ENCODE assay signal across 7 cellular contexts in the genomic region with DNA sequence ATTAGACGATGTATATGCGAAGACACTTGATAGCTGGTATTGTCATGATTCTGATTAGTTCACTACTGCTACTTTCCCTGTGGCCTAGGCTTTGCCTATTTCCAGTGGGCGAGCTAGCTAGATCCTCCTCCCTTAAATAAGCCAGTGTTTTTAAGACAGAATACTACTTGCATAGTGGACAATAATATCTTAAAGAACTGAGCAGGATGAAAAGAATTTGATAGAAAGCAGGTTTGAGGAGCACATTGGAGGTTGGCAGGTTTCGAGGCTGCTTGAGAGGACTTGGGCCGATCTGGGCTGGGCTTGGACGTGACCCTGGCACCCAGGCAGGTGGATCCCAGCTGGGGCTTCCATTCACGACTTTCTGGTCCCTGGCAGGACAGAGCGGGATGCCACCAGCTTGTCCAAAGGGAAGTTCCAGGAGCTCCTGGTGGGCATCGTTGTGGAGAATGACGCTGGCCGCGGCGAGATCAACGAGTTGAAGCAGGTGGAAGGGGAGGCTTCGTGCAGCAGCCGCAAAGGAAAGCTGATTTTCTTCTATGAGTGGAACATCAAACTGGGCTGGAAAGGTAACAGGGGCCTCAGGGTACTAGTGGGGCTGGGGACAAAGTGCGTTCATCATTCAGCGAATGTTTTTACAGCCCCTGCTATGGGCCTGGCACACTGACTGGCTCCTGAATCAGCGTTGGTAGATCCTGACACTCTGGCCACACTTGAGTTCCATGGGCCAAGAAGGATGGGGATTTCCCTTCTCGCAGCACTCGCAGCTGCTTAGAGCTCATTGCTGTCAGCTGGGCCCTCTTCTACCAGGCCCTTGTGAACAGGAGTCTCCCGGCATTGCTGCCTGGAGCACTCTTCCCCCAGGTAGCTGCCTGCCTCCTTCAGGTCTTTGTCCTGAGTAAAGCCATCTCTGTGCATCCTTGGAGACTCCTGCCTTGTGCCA. TPM values are rescaled to one million over a fixed set of nuclear protein-coding genes. Genes with fewer than 3 reads are reported as not detected.
DNase-seq lines count a peak whose midpoint lies in the region; FAIRE-seq and TF ChIP-seq lines count a peak whose summit lies in the region.

No MANE protein-coding gene starts in this region.

- H3K27me3 ChIP-seq in SU-DHL-6 (ENCODE audit: low read length) (no peaks in the 10 kb centered on the region), skeletal muscle satellite cell (ENCODE audit: control insufficient read depth, insufficient read depth, low read length) (no peaks in the 10 kb centered on the region), WERI-Rb-1 (ENCODE audit: insufficient read depth, low read depth, severe bottlenecking) (no peaks in the 10 kb centered on the region)

- peak overlapping the region; percentile 98 for H3K9ac ChIP-seq in SU-DHL-6 (ENCODE audit: low read length)
- H3K9ac ChIP-seq in skeletal muscle satellite cell (ENCODE audit: low read depth, low read length) = peak overlapping the region; percentile 94

- CTCF ChIA-PET in HEK293T (lab: Yijun Ruan, JAX) = no interaction called here

- DNase-seq in GM19239 (ENCODE audit: insufficient read length, low spot score) = peak; percentile 19
- peak; percentile 24 for DNase-seq in fibroblast of gingiva (ENCODE audit: low read depth)
- DNase-seq in NCI-H1417 treated with DMSO at 0.1 percent for 48 hours (lab: John Stamatoyannopoulos, UW) = no peak
- DNase-seq in HEK293T (ENCODE audit: extremely low spot score) = no peak
- no peak for DNase-seq in WERI-Rb-1

- H3K9me2 ChIP-seq in SU-DHL-6 (replicated peaks; ENCODE audit: insufficient read depth, low read length) = no peaks in the 10 kb centered on the region

- peaks cover 49% of the 10 kb centered on the region for H3K4me1 ChIP-seq in skeletal muscle satellite cell (ENCODE audit: control insufficient read depth, insufficient read depth, low read length)

- no peak overlapping the region for H2AFZ ChIP-seq in SU-DHL-6 (ENCODE audit: low read depth, low read length, severe bottlenecking)

- peak overlapping the region; percentile 76 for H3K4me2 ChIP-seq in SU-DHL-6 (ENCODE audit: low read depth, low read length, poor library complexity, severe bottlenecking)
- H3K4me2 ChIP-seq in skeletal muscle satellite cell (ENCODE audit: low read length) = peak overlapping the region; percentile 96

- H3K4me3 ChIP-seq in SU-DHL-6 (ENCODE audit: insufficient read depth, low read length, poor library complexity, severe bottlenecking) (peak overlapping the region; percentile 76), skeletal muscle satellite cell (ENCODE audit: low read length) (peak overlapping the region; percentile 91), WERI-Rb-1 (ENCODE audit: low read depth, low read length) (no peak overlapping the region)

- H3K36me3 ChIP-seq in SU-DHL-6 (ENCODE audit: low read length) (peaks cover 9% of the 10 kb centered on the region), skeletal muscle satellite cell (ENCODE audit: insufficient read depth, low read length) (peaks cover 31% of the 10 kb centered on the region), WERI-Rb-1 (peaks cover 49% of the 10 kb centered on the region)

- peaks cover 10% of the 10 kb centered on the region; the same call in 1 of the 2 replicates for H3F3A ChIP-seq in SU-DHL-6 (ENCODE audit: insufficient read depth)

- no peak overlapping the region for H3K27ac ChIP-seq in SU-DHL-6 (ENCODE audit: low read depth, low read length)
- H3K27ac ChIP-seq in WERI-Rb-1 = no peak overlapping the region

- no peaks in the 10 kb centered on the region for H3K79me2 ChIP-seq in SU-DHL-6 (ENCODE audit: insufficient read depth, low read length)

- H3K9me3 ChIP-seq in SU-DHL-6 (ENCODE audit: insufficient read depth, low read length) (no peaks in the 10 kb centered on the region), skeletal muscle satellite cell (replicated peaks; ENCODE audit: low read length) (no peaks in the 10 kb centered on the region), WERI-Rb-1 (ENCODE audit: severe bottlenecking) (peaks cover 3% of the 10 kb centered on the region)

- no peak for FAIRE-seq in GM19239 (lab: Jason Lieb, UNC)

- TF ChIP-seq CTCF in SU-DHL-6 (IDR thresholded peaks at IDR 0.05; ENCODE audit: insufficient read depth, low read length, poor library complexity, severe bottlenecking) = no peak
- no peak for TF ChIP-seq CTCF in WERI-Rb-1 (IDR thresholded peaks at IDR 0.05; ENCODE audit: low read depth, low read length)

- no peaks in the 10 kb centered on the region for H4K20me1 ChIP-seq in SU-DHL-6 (ENCODE audit: low read depth, low read length)

- POLR2A ChIA-PET in HEK293T (lab: Yijun Ruan, JAX) = interaction anchor here (0.7 to 2.1 kb wide), 5 partner anchors 10 to 719 kb away, joined by 3 to 7 read pairs (median 3); no protein-coding TSS in a partner anchor

TF ChIP-seq in HEK293T, 16 proteins besides CTCF, POLR2A, EP300 and RAD21:
- TF ChIP-seq ELF4 (IDR thresholded peaks at IDR 0.05) (no peak), FOXA1 (IDR thresholded peaks at IDR 0.05) (no peak), SP1 (IDR thresholded peaks at IDR 0.05) (no peak), PKNOX1 (IDR thresholded peaks at IDR 0.05) (no peak), ZNF384 (IDR thresholded peaks at IDR 0.05) (no peak), NFRKB (IDR thresholded peaks at IDR 0.05) (no peak), HDGF (IDR thresholded peaks at IDR 0.05; ENCODE audit: borderline replicate concordance) (no peak), BHLHE40 (IDR thresholded peaks at IDR 0.05; ENCODE audit: borderline replicate concordance) (no peak), ARNT (IDR thresholded peaks at IDR 0.05) (no peak)

RNA-seq across cellular contexts. Expression of gene C2orf74, which starts 16.9 kb away (rescaled TPM):
- total RNA-seq in skeletal muscle satellite cell (2012; rRNA removed) = 9.0 and 10.1 TPM in 2 replicates

Comparison
In these comparisons a context has a peak if more than half of its experiments do, and no peak if none do; other contexts are left out.
1. DNase-seq: peak in GM19239 (single experiment) and fibroblast of gingiva (single experiment); none in NCI-H1417 treated with DMSO at 0.1 percent for 48 hours (single experiment), HEK293T (single experiment) and WERI-Rb-1 (single experiment).